9 cellular contexts compared by ENCODE assay signal in the genomic region with DNA sequence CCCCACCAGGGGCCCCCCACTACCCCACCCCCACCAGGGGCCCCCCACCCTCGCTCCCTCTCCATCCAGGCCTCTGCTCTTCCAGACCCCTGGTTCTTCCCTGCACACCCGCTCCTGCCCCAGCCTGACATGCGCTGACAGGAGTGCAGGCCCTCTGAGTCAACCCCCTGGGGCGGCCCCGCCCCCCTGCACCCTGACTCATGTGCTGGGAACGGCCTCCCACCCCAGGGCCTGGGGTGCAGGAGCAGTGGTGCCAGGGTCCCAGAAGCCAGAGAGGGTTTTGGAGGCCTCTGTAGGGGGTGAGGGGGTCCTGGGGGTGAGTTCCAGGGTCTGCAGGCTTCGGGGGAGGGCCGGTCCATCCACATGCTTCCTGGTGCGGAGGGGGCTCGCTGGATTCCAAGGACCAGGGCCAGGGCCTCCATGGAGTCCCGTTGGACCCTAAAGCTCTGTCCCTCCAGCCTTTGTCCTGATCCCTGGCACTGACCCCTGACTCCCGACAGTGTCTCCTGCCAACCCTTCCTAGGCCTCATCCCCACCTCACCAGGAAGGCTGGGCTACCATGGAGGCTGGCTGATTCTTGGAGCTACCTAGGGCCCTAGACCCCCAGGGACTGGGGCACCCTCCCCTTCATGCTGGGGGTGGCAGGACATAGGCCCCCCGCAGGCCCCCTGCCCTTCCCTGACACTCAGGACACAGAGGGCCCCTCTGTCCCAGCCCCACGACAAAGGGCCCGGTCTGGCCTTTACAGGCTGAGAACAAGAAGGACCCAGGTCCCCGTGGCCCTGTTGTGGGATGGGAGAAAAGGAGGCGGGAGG. TPM values are rescaled to one million over a fixed set of nuclear protein-coding genes. Genes with fewer than 3 reads are reported as not detected.
A peak's percentile ranks its signal among the peaks of the same experiment; 100 is the strongest.
DNase-seq lines count a peak whose midpoint lies in the region; ATAC-seq and TF ChIP-seq lines count a peak whose summit lies in the region.
"Had no signal": no experiment of that assay in that cellular context is flagged by ENCODE, and none has a peak within 500 bp of the region (broad histone marks: within the 10 kb centered on the region; RNA-seq: fewer than 3 reads in every experiment).

No MANE protein-coding gene starts in this region.

- H3K27ac Mint-ChIP-seq in MCF 10A (ENCODE audit: low read depth, unreplicated experiment) (peak overlapping the region; percentile 94), mesothelial cell of epicardium (peak overlapping the region; percentile 77)

- no peaks in the 10 kb centered on the region for H3K9me3 Mint-ChIP-seq in MCF 10A (ENCODE audit: unreplicated experiment)
- H3K9me3 Mint-ChIP-seq in mesothelial cell of epicardium = no peaks in the 10 kb centered on the region

- BruUV-seq in MCF 10A (replicated peaks; lab: Mats Ljungman, UMichigan) = no TSS peak

- H3K4me1 Mint-ChIP-seq in MCF 10A (ENCODE audit: insufficient read depth, unreplicated experiment) (peaks cover 19% of the 10 kb centered on the region), mesothelial cell of epicardium (peaks cover 25% of the 10 kb centered on the region)

- no peak for TF ChIP-seq CTCF in MCF 10A (IDR thresholded peaks at IDR 0.05; ENCODE audit: unreplicated experiment)
- TF ChIP-seq CTCF in mesothelial cell of epicardium (IDR thresholded peaks at IDR 0.05; ENCODE audit: unreplicated experiment) = no peak

- peak; percentile 97 for DNase-seq in AG20443 (ENCODE audit: low spot score)
- DNase-seq in HT-29 (ENCODE audit: low spot score) = peak; percentile 60
- DNase-seq in MCF 10A (ENCODE audit: unreplicated experiment) = peak; percentile 92
- DNase-seq in mesothelial cell of epicardium (ENCODE audit: low spot score in 2 of 2, unreplicated experiment in 2 of 2) = no peak
- no peak for DNase-seq in NCI-H1930 (lab: John Stamatoyannopoulos, UW)
- no peak for DNase-seq in SIG-M5 treated with dmso at 0.1 percent for 504 hours (lab: John Stamatoyannopoulos, UW; ENCODE audit: unreplicated experiment)
- DNase-seq: NCI-H748 treated with DMSO at 0.1 percent for 48 hours had no signal

- H3K36me3 Mint-ChIP-seq in MCF 10A (ENCODE audit: insufficient read depth, unreplicated experiment) (peaks cover 33% of the 10 kb centered on the region), mesothelial cell of epicardium (peaks cover 3% of the 10 kb centered on the region)

- ATAC-seq in GM18873 (IDR thresholded peaks at IDR 0.05; ENCODE audit: low FRiP score, unreplicated experiment) (no peak), GM21381 (IDR thresholded peaks at IDR 0.05; ENCODE audit: unreplicated experiment) (no peak)

- H3K27me3 Mint-ChIP-seq in MCF 10A (ENCODE audit: insufficient read depth, unreplicated experiment) (no peaks in the 10 kb centered on the region), mesothelial cell of epicardium (ENCODE audit: low read depth) (no peaks in the 10 kb centered on the region)

- POLR2A ChIA-PET in MCF 10A (lab: Yijun Ruan, JAX) = interaction anchor here (0.6 to 2.7 kb wide), 27 partner anchors 13 to 302 kb away, joined by 3 to 33 read pairs (median 4); partner anchors contain the start of genes B4GALNT4, BET1L, DEAF1 and PSMD13

- CTCF ChIA-PET in MCF 10A (lab: Yijun Ruan, JAX) = interaction anchor here (0.6 to 1.2 kb wide), 5 partner anchors 29 to 126 kb away, joined by 3 to 9 read pairs (median 3); no protein-coding TSS in a partner anchor

- H3K4me3 Mint-ChIP-seq in MCF 10A (ENCODE audit: unreplicated experiment) = peak overlapping the region; percentile 96
- H3K4me3 Mint-ChIP-seq in mesothelial cell of epicardium = peak overlapping the region; percentile 88

- intact Hi-C loops in MCF 10A (cut with micrococcal nuclease) = loop anchor here (1.0 to 5.0 kb wide), 2 partner anchors 55 to 124 kb away; no protein-coding TSS in a partner anchor

RNA-seq across cellular contexts. Expression of gene PKP3, which starts 0.6 kb away (rescaled TPM):
- 284 and 306 TPM in 2 replicates for total RNA-seq in HT-29 (2014; rRNA removed; shearing (Covaris generic))
- total RNA-seq in MCF 10A (2022) = 129 and 177 TPM in 2 replicates
- 57.5 to 65.7 TPM (median 58.8 TPM) in 3 replicates for total RNA-seq in mesothelial cell of epicardium

RNA-seq across cellular contexts. Expression of gene SIGIRR, which starts 21.4 kb away (rescaled TPM):
- 295 and 312 TPM in 2 replicates for total RNA-seq in HT-29 (2014; rRNA removed; shearing (Covaris generic))
- total RNA-seq in MCF 10A (2022) (6.2 and 7.7 TPM in 2 replicates), mesothelial cell of epicardium (35.5 to 42.5 TPM (median 39.2 TPM) in 3 replicates)

RNA-seq across cellular contexts. Expression of gene B4GALNT4, which starts 24.1 kb away (rescaled TPM):
- not detected in 2 replicates for total RNA-seq in HT-29 (2014; rRNA removed; shearing (Covaris generic))
- total RNA-seq in MCF 10A (2022) (20.0 and 25.9 TPM in 2 replicates), mesothelial cell of epicardium (294 to 314 TPM (median 300 TPM) in 3 replicates)

RNA-seq across cellular contexts. Expression of gene ANO9, which starts 48.4 kb away (rescaled TPM):
- total RNA-seq in HT-29 (2014; rRNA removed; shearing (Covaris generic)) = 63.7 and 94.0 TPM in 2 replicates
- 7.2 and 9.4 TPM in 2 replicates for total RNA-seq in MCF 10A (2022)
- 29.7 to 32.3 TPM (median 30.6 TPM) in 3 replicates for total RNA-seq in mesothelial cell of epicardium

RNA-seq across cellular contexts. Expression of gene PTDSS2, which starts 56.7 kb away (rescaled TPM):
- 56.6 and 63.4 TPM in 2 replicates for total RNA-seq in HT-29 (2014; rRNA removed; shearing (Covaris generic))
- 28.2 and 29.4 TPM in 2 replicates for total RNA-seq in MCF 10A (2022)
- 39.0 to 49.7 TPM (median 42.1 TPM) in 3 replicates for total RNA-seq in mesothelial cell of epicardium

Comparison
In these comparisons a context has a peak if more than half of its experiments do, and no peak if none do; other contexts are left out.
1. DNase-seq: peak in AG20443 (single experiment), HT-29 (single experiment) and MCF 10A (single experiment); none in mesothelial cell of epicardium (0 of 2), NCI-H1930 (0 of 2) and SIG-M5 treated with dmso at 0.1 percent for 504 hours (single experiment).
2. RNA of gene B4GALNT4, which starts 24.1 kb away (total RNA-seq): 294 to 314 TPM in mesothelial cell of epicardium and 20.0 to 25.9 TPM in MCF 10A; not detected in HT-29; every median in the first group is over 10 times any median in the second.